Comparison of ENCODE assay signal across 1 cellular context in the genomic region with DNA sequence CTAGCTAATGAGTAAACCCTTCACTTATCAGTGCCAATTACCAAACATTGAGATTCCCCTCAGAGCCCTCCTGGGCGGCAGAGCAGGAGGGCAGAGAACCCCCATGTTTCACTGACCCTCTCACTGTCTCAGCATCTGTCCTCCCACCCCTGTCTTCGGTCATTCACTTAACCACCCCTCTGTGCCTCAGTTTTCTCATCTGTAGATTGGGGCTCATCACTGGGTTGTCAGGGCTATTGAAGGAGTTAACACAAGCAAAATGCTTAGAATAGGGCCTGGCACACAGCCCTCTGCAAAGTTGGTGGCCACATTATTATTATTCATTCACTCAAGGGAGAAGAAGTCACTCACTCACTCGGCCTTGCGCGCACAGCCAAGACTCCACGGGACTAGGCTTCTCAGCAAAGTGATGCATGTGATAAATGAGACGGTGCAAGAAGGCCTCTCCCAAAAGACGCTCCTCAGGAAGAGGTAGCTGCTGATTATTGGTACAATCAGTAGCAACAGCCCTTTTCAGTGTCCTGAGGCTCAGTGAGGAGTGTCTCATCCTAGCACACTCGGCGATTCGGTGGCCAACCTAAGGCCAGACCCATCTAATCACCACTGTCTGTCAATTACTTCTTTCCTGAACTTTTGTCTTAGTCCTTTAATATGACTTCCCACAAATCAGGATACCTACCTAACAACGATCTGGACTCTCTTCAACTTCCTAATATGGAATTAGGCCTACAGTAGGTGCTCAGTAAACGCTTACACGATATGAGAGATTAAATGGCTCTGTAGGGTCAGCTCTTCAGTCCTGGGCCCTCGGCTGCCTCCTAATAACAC.
TF ChIP-seq lines count a peak whose summit lies in the region.

No MANE protein-coding gene starts in this region.

TF ChIP-seq in HepG2, 621 proteins besides CTCF, POLR2A, EP300 and RAD21:
- no peak for TF ChIP-seq MAFG (CRISPR knock-in tag; IDR thresholded peaks at IDR 0.05)
- TF ChIP-seq KDM1A (CRISPR knock-in tag; IDR thresholded peaks at IDR 0.05), result peak; percentile 33; the same call in 1 of the 2 replicates
- TF ChIP-seq CHD4 (IDR thresholded peaks at IDR 0.05; ENCODE audit: borderline replicate concordance, low read length), result 0 out of 2 replicates have a peak, but pooled peaks have one; percentile 44
- TF ChIP-seq ADNP (CRISPR knock-in tag; IDR thresholded peaks at IDR 0.05), result 0 out of 2 replicates have a peak, but pooled peaks have one; percentile 17
- TF ChIP-seq ZMYM3 (CRISPR knock-in tag; IDR thresholded peaks at IDR 0.05), result 0 out of 2 replicates have a peak, but pooled peaks have one; percentile 42
- peak; percentile 94 for TF ChIP-seq ZNF629 (CRISPR knock-in tag; conservative IDR thresholded peaks at IDR 0.05)
- TF ChIP-seq SRF (IDR thresholded peaks at IDR 0.05; ENCODE audit: low read depth, low read length), result peak; percentile 50; the same call in 1 of the 2 replicates
- no peak for TF ChIP-seq SP2 (CRISPR knock-in tag; IDR thresholded peaks at IDR 0.05)
